1 cellular context compared by ENCODE assay signal in the genomic region with DNA sequence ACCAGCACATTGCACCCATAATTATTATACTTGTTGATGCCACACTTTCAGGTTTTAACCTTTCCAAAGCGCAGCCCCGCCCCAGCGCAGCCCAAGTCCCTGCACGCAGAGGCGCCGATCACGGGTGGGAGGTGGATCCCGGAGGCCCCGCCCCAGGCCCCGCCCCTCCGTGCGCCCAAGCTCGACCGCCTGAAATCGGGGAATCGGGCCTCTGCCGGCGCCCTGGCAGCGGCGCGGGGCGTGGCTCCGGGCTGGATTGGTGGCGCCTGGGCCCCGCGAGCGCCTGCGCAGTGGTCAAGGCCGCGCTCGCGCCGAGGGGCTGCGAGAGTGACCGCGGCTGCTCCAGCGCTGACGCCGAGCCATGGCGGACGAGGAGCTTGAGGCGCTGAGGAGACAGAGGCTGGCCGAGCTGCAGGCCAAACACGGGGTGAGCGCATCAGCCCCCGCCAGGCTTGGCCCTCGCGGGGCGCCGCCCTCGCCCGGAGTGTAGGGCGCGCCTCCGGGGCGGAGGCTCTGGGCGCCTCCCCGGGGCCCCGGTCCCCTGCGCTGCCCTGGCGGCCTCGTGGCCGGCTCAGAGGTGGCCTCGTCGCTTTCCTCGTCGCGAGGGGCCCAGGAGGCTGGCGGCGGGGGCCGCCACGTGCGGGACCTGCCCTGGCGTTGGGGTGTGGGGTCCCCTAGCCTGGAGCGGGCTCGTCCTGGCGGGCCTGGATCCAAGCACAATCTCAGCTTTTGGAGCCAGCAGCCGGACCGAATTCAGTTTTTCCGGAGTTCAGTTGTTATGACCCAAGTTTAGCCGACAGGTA.
TF ChIP-seq lines count a peak whose summit lies in the region.

A gene with protein sequence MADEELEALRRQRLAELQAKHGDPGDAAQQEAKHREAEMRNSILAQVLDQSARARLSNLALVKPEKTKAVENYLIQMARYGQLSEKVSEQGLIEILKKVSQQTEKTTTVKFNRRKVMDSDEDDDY (plus strand): TSS at position 290 of the 803 bp plus-strand sequence. CDS start 72 bp downstream, at position 362.

TF ChIP-seq in HepG2, 621 proteins besides CTCF, POLR2A, EP300 and RAD21 (continued from another document and continues in another):
- TF ChIP-seq, protein P1, sequence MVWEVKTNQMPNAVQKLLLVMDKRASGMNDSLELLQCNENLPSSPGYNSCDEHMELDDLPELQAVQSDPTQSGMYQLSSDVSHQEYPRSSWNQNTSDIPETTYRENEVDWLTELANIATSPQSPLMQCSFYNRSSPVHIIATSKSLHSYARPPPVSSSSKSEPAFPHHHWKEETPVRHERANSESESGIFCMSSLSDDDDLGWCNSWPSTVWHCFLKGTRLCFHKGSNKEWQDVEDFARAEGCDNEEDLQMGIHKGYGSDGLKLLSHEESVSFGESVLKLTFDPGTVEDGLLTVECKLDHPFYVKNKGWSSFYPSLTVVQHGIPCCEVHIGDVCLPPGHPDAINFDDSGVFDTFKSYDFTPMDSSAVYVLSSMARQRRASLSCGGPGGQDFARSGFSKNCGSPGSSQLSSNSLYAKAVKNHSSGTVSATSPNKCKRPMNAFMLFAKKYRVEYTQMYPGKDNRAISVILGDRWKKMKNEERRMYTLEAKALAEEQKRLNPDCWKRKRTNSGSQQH (CRISPR knock-in tag; IDR thresholded peaks at IDR 0.05; ENCODE audit: low read depth): no peak
- TF ChIP-seq ZNF549 (CRISPR knock-in tag; IDR thresholded peaks at IDR 0.05) (no peak), ZBTB1 (CRISPR knock-in tag; IDR thresholded peaks at IDR 0.05; ENCODE audit: borderline replicate concordance) (no peak), RORA (CRISPR knock-in tag; IDR thresholded peaks at IDR 0.05) (no peak), FOSL2 (CRISPR knock-in tag; IDR thresholded peaks at IDR 0.05) (no peak), HDAC2 (CRISPR knock-in tag; IDR thresholded peaks at IDR 0.05) (peak; percentile 13; the same call in 1 of the 2 replicates), ZNF790 (CRISPR knock-in tag; IDR thresholded peaks at IDR 0.05; ENCODE audit: borderline replicate concordance) (peak; percentile 75; the same call in 1 of the 2 replicates), FOXA1 (IDR thresholded peaks at IDR 0.05) (no peak), FOXA1 (CRISPR knock-in tag; IDR thresholded peaks at IDR 0.05) (no peak), RARA (CRISPR knock-in tag; IDR thresholded peaks at IDR 0.05) (no peak), TP53 (CRISPR knock-in tag; conservative IDR thresholded peaks at IDR 0.05) (no peak), ZNF225 (CRISPR knock-in tag; IDR thresholded peaks at IDR 0.05) (0 out of 2 replicates have a peak, but pooled peaks have one; percentile 39), RFXAP (CRISPR knock-in tag; IDR thresholded peaks at IDR 0.05; ENCODE audit: borderline replicate concordance) (no peak), LCORL (IDR thresholded peaks at IDR 0.05) (no peak), LCORL (CRISPR knock-in tag; IDR thresholded peaks at IDR 0.05) (0 out of 2 replicates have a peak, but pooled peaks have one; percentile 47), ZNF782 (CRISPR knock-in tag; IDR thresholded peaks at IDR 0.05; ENCODE audit: borderline replicate concordance) (no peak; the same call in 1 of the 2 replicates), NR2F1 (CRISPR knock-in tag; IDR thresholded peaks at IDR 0.05) (no peak), KLF13 (CRISPR knock-in tag; IDR thresholded peaks at IDR 0.05) (no peak), ZNF761 (CRISPR knock-in tag; conservative IDR thresholded peaks at IDR 0.05) (peak; percentile 72; the same call in 1 of the 2 replicates), ZFY (CRISPR knock-in tag; IDR thresholded peaks at IDR 0.05) (peak; percentile 94), ZSCAN25 (CRISPR knock-in tag; IDR thresholded peaks at IDR 0.05) (peak; percentile 63), ZNF7 (CRISPR knock-in tag; IDR thresholded peaks at IDR 0.05) (no peak), TEAD2 (CRISPR knock-in tag; IDR thresholded peaks at IDR 0.05) (no peak), NR2C2 (CRISPR knock-in tag; IDR thresholded peaks at IDR 0.05; ENCODE audit: borderline replicate concordance) (no peak)
- TF ChIP-seq, protein P2, sequence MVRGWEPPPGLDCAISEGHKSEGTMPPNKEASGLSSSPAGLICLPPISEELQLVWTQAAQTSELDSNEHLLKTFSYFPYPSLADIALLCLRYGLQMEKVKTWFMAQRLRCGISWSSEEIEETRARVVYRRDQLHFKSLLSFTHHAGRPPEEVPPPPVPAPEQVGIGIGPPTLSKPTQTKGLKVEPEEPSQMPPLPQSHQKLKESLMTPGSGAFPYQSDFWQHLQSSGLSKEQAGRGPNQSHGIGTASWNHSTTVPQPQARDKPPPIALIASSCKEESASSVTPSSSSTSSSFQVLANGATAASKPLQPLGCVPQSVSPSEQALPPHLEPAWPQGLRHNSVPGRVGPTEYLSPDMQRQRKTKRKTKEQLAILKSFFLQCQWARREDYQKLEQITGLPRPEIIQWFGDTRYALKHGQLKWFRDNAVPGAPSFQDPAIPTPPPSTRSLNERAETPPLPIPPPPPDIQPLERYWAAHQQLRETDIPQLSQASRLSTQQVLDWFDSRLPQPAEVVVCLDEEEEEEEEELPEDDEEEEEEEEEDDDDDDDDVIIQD (CRISPR knock-in tag; IDR thresholded peaks at IDR 0.05; ENCODE audit: low read depth): no peak; the same call in 1 of the 2 replicates
- TF ChIP-seq, protein P3, sequence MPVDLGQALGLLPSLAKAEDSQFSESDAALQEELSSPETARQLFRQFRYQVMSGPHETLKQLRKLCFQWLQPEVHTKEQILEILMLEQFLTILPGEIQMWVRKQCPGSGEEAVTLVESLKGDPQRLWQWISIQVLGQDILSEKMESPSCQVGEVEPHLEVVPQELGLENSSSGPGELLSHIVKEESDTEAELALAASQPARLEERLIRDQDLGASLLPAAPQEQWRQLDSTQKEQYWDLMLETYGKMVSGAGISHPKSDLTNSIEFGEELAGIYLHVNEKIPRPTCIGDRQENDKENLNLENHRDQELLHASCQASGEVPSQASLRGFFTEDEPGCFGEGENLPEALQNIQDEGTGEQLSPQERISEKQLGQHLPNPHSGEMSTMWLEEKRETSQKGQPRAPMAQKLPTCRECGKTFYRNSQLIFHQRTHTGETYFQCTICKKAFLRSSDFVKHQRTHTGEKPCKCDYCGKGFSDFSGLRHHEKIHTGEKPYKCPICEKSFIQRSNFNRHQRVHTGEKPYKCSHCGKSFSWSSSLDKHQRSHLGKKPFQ (CRISPR knock-in tag; IDR thresholded peaks at IDR 0.05; ENCODE audit: insufficient replicate concordance): no peak
- TF ChIP-seq, protein P4, sequence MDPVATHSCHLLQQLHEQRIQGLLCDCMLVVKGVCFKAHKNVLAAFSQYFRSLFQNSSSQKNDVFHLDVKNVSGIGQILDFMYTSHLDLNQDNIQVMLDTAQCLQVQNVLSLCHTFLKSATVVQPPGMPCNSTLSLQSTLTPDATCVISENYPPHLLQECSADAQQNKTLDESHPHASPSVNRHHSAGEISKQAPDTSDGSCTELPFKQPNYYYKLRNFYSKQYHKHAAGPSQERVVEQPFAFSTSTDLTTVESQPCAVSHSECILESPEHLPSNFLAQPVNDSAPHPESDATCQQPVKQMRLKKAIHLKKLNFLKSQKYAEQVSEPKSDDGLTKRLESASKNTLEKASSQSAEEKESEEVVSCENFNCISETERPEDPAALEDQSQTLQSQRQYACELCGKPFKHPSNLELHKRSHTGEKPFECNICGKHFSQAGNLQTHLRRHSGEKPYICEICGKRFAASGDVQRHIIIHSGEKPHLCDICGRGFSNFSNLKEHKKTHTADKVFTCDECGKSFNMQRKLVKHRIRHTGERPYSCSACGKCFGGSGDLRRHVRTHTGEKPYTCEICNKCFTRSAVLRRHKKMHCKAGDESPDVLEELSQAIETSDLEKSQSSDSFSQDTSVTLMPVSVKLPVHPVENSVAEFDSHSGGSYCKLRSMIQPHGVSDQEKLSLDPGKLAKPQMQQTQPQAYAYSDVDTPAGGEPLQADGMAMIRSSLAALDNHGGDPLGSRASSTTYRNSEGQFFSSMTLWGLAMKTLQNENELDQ (CRISPR knock-in tag; IDR thresholded peaks at IDR 0.05; ENCODE audit: borderline replicate concordance): no peak
- TF ChIP-seq, protein P5, sequence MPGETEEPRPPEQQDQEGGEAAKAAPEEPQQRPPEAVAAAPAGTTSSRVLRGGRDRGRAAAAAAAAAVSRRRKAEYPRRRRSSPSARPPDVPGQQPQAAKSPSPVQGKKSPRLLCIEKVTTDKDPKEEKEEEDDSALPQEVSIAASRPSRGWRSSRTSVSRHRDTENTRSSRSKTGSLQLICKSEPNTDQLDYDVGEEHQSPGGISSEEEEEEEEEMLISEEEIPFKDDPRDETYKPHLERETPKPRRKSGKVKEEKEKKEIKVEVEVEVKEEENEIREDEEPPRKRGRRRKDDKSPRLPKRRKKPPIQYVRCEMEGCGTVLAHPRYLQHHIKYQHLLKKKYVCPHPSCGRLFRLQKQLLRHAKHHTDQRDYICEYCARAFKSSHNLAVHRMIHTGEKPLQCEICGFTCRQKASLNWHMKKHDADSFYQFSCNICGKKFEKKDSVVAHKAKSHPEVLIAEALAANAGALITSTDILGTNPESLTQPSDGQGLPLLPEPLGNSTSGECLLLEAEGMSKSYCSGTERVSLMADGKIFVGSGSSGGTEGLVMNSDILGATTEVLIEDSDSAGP (CRISPR knock-in tag; IDR thresholded peaks at IDR 0.05; ENCODE audit: borderline replicate concordance): peak; percentile 56; the same call in 1 of the 2 replicates
- TF ChIP-seq, protein P6, sequence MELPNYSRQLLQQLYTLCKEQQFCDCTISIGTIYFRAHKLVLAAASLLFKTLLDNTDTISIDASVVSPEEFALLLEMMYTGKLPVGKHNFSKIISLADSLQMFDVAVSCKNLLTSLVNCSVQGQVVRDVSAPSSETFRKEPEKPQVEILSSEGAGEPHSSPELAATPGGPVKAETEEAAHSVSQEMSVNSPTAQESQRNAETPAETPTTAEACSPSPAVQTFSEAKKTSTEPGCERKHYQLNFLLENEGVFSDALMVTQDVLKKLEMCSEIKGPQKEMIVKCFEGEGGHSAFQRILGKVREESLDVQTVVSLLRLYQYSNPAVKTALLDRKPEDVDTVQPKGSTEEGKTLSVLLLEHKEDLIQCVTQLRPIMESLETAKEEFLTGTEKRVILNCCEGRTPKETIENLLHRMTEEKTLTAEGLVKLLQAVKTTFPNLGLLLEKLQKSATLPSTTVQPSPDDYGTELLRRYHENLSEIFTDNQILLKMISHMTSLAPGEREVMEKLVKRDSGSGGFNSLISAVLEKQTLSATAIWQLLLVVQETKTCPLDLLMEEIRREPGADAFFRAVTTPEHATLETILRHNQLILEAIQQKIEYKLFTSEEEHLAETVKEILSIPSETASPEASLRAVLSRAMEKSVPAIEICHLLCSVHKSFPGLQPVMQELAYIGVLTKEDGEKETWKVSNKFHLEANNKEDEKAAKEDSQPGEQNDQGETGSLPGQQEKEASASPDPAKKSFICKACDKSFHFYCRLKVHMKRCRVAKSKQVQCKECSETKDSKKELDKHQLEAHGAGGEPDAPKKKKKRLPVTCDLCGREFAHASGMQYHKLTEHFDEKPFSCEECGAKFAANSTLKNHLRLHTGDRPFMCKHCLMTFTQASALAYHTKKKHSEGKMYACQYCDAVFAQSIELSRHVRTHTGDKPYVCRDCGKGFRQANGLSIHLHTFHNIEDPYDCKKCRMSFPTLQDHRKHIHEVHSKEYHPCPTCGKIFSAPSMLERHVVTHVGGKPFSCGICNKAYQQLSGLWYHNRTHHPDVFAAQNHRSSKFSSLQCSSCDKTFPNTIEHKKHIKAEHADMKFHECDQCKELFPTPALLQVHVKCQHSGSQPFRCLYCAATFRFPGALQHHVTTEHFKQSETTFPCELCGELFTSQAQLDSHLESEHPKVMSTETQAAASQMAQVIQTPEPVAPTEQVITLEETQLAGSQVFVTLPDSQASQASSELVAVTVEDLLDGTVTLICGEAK (IDR thresholded peaks at IDR 0.05): no peak
- TF ChIP-seq, protein P6 (CRISPR knock-in tag; IDR thresholded peaks at IDR 0.05): no peak
- TF ChIP-seq, protein P7, sequence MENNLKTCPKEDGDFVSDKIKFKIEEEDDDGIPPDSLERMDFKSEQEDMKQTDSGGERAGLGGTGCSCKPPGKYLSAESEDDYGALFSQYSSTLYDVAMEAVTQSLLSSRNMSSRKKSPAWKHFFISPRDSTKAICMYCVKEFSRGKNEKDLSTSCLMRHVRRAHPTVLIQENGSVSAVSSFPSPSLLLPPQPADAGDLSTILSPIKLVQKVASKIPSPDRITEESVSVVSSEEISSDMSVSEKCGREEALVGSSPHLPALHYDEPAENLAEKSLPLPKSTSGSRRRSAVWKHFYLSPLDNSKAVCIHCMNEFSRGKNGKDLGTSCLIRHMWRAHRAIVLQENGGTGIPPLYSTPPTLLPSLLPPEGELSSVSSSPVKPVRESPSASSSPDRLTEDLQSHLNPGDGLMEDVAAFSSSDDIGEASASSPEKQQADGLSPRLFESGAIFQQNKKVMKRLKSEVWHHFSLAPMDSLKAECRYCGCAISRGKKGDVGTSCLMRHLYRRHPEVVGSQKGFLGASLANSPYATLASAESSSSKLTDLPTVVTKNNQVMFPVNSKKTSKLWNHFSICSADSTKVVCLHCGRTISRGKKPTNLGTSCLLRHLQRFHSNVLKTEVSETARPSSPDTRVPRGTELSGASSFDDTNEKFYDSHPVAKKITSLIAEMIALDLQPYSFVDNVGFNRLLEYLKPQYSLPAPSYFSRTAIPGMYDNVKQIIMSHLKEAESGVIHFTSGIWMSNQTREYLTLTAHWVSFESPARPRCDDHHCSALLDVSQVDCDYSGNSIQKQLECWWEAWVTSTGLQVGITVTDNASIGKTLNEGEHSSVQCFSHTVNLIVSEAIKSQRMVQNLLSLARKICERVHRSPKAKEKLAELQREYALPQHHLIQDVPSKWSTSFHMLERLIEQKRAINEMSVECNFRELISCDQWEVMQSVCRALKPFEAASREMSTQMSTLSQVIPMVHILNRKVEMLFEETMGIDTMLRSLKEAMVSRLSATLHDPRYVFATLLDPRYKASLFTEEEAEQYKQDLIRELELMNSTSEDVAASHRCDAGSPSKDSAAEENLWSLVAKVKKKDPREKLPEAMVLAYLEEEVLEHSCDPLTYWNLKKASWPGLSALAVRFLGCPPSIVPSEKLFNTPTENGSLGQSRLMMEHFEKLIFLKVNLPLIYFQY (CRISPR knock-in tag; IDR thresholded peaks at IDR 0.05; ENCODE audit: borderline replicate concordance): 0 out of 2 replicates have a peak, but pooled peaks have one; percentile 34
